25 cellular contexts compared by ENCODE assay signal in the genomic region with DNA sequence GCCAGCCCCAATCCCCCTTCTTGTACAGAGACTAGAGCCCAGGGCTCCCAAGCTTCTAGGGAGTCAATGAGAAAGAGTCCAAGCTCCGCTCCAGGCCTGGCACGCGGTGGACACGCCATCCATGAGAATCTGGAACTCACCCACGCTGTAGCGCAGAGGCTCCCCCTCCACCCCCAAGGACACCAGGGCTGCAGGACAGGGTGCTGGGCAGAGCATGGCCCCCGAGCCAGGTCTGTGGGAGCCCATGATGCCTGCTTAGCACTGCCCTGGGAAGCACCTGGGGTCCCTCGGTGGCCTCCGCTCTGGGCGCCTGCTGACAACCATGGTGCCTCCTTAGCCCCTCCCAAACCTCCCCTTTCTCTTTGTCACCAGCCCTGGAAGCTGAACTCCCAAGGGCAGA. TPM values are rescaled to one million over a fixed set of nuclear protein-coding genes. Genes with fewer than 3 reads are reported as not detected.
DNase-seq lines count a peak whose midpoint lies in the region; ATAC-seq and TF ChIP-seq lines count a peak whose summit lies in the region.
"Had no signal": no experiment of that assay in that cellular context is flagged by ENCODE, and none has a peak within 500 bp of the region (broad histone marks: within the 10 kb centered on the region; RNA-seq: fewer than 3 reads in every experiment).

No MANE protein-coding gene starts in this region.

- H3K9me3 ChIP-seq in left ventricle myocardium inferior (replicated peaks) (no peaks in the 10 kb centered on the region), right cardiac atrium (ENCODE audit: control insufficient read depth, low read length) (no peaks in the 10 kb centered on the region), colonic mucosa (no peaks in the 10 kb centered on the region)
- H3K9me3 ChIP-seq: esophagus muscularis mucosa, gastroesophageal sphincter, neutrophil, tibial artery had no signal

- H3K36me3 ChIP-seq in left ventricle myocardium inferior (no peaks in the 10 kb centered on the region), colonic mucosa (no peaks in the 10 kb centered on the region)
- H3K36me3 ChIP-seq: esophagus muscularis mucosa, gastroesophageal sphincter, neutrophil, tibial artery had no signal

- H3K4me1 ChIP-seq in left ventricle myocardium inferior (peaks cover 70% of the 10 kb centered on the region), right cardiac atrium (ENCODE audit: control insufficient read depth, insufficient read depth, low read length) (peaks cover 24% of the 10 kb centered on the region), colonic mucosa (peaks cover 6% of the 10 kb centered on the region)

- H3K4me3 ChIP-seq in left ventricle myocardium inferior (no peak overlapping the region), right cardiac atrium (ENCODE audit: low read length) (no peak overlapping the region), colonic mucosa (no peak overlapping the region)
- H3K4me3 ChIP-seq: esophagus muscularis mucosa, gastroesophageal sphincter, GM12878, PC-9, tibial artery had no signal

- intact Hi-C loops in left ventricle myocardium inferior (cut with micrococcal nuclease) (no loop called here), right cardiac atrium (cut with DNase I) (no loop called here), colonic mucosa (cut with DNase I) (no loop called here)

- H3K9me3 Mint-ChIP-seq in osteocyte (ENCODE audit: unreplicated experiment), result no peaks in the 10 kb centered on the region
- H3K9me3 Mint-ChIP-seq in type B pancreatic cell, result no peaks in the 10 kb centered on the region
- H3K9me3 Mint-ChIP-seq: activated naive CD4-positive, alpha-beta T cell treated with anti-CD3 and anti-CD28 coated beads for 36 hours; activated T-cell treated with anti-CD3 and anti-CD28 coated beads, Interleukin-2, amount 50 U/mL, for 4 hours; CD4-positive, alpha-beta T cell; effector memory CD8-positive, alpha-beta T cell had no signal

- H3K4me1 Mint-ChIP-seq in osteocyte (ENCODE audit: unreplicated experiment), result peaks cover 22% of the 10 kb centered on the region
- H3K4me1 Mint-ChIP-seq in type B pancreatic cell (ENCODE audit: unreplicated experiment), result peaks cover 27% of the 10 kb centered on the region

- H3K4me3 Mint-ChIP-seq in osteocyte (ENCODE audit: unreplicated experiment) (no peak overlapping the region), type B pancreatic cell (no peak overlapping the region)
- H3K4me3 Mint-ChIP-seq: activated naive CD4-positive, alpha-beta T cell treated with anti-CD3 and anti-CD28 coated beads for 36 hours; activated T-cell treated with anti-CD3 and anti-CD28 coated beads, Interleukin-2, amount 50 U/mL, for 4 hours; CD4-positive, alpha-beta T cell; effector memory CD8-positive, alpha-beta T cell had no signal

- 95% methylated on average over 10 of the region's 10 CpGs for WGBS in right cardiac atrium

- DNase-seq in left ventricle myocardium inferior (no peak), right cardiac atrium (no peak), colonic mucosa (peak; percentile 14), osteocyte (ENCODE audit: extremely low spot score, unreplicated experiment) (peak; percentile 82), type B pancreatic cell (ENCODE audit: extremely low spot score, unreplicated experiment) (peak; percentile 58), NCI-H1694 treated with DMSO at 0.1 percent for 48 hours (lab: John Stamatoyannopoulos, UW) (no peak)
- DNase-seq: ACHN; activated naive CD4-positive, alpha-beta T cell treated with anti-CD3 and anti-CD28 coated beads for 36 hours; activated T-cell treated with anti-CD3 and anti-CD28 coated beads, Interleukin-2, amount 50 U/mL, for 4 hours; CD4-positive, alpha-beta T cell; effector memory CD8-positive, alpha-beta T cell; GF-D8; left colon; NCI-H774; PC-9; T-helper 1 cell; tibial artery had no signal

- H3K27ac ChIP-seq in left ventricle myocardium inferior (replicated peaks) (peak overlapping the region; percentile 83), right cardiac atrium (ENCODE audit: low read length) (no peak overlapping the region), colonic mucosa (no peak overlapping the region)
- H3K27ac ChIP-seq: neutrophil, PC-9, tibial artery had no signal

- no peak overlapping the region for H3K27ac Mint-ChIP-seq in osteocyte (ENCODE audit: unreplicated experiment)
- H3K27ac Mint-ChIP-seq in type B pancreatic cell, result no peak overlapping the region
- H3K27ac Mint-ChIP-seq: activated naive CD4-positive, alpha-beta T cell treated with anti-CD3 and anti-CD28 coated beads for 36 hours; CD4-positive, alpha-beta T cell; effector memory CD8-positive, alpha-beta T cell had no signal

- H3K27me3 ChIP-seq in left ventricle myocardium inferior (ENCODE audit: low read depth), result no peaks in the 10 kb centered on the region
- H3K27me3 ChIP-seq in right cardiac atrium (ENCODE audit: control insufficient read depth, insufficient read depth), result no peaks in the 10 kb centered on the region
- no peaks in the 10 kb centered on the region for H3K27me3 ChIP-seq in colonic mucosa
- H3K27me3 ChIP-seq: esophagus muscularis mucosa, gastroesophageal sphincter, neutrophil, tibial artery had no signal

- H3K27me3 Mint-ChIP-seq in osteocyte (ENCODE audit: unreplicated experiment), result peaks cover 2% of the 10 kb centered on the region
- H3K27me3 Mint-ChIP-seq in type B pancreatic cell, result no peaks in the 10 kb centered on the region
- H3K27me3 Mint-ChIP-seq: CD4-positive, alpha-beta T cell; effector memory CD8-positive, alpha-beta T cell had no signal

- TF ChIP-seq CTCF in left ventricle myocardium inferior (IDR thresholded peaks at IDR 0.05; ENCODE audit: borderline replicate concordance) (no peak), colonic mucosa (IDR thresholded peaks at IDR 0.05) (no peak), osteocyte (IDR thresholded peaks at IDR 0.05) (no peak), type B pancreatic cell (conservative IDR thresholded peaks at IDR 0.05) (no peak)

- H3K36me3 Mint-ChIP-seq in osteocyte (ENCODE audit: unreplicated experiment) (no peaks in the 10 kb centered on the region), type B pancreatic cell (no peaks in the 10 kb centered on the region)

- no peak for ATAC-seq in right cardiac atrium
- ATAC-seq in HG02759 (IDR thresholded peaks at IDR 0.05; ENCODE audit: unreplicated experiment), result no peak
- ATAC-seq in HG02678 (IDR thresholded peaks at IDR 0.05; ENCODE audit: unreplicated experiment), result no peak
- ATAC-seq: activated T-cell treated with anti-CD3 and anti-CD28 coated beads, Interleukin-2, amount 50 U/mL, for 4 hours; effector memory CD8-positive, alpha-beta T cell; gastroesophageal sphincter; GM12878; left colon had no signal

- no peak overlapping the region for H3K9ac ChIP-seq in colonic mucosa (ENCODE audit: low read depth in 2 of 2, low read length in 2 of 2)

RNA-seq across cellular contexts. Expression of a gene that starts 28.5 kb away (rescaled TPM):
- 0.25 TPM for total RNA-seq in left ventricle myocardium inferior
- under 1 TPM in 3 of 4 donors, not detected in 1; 0.35 to 0.51 (median 0.42) TPM for total RNA-seq in right cardiac atrium
- 1.1 TPM for polyA plus RNA-seq in right cardiac atrium
- under 1 TPM; 0.58 to 0.59 TPM for total RNA-seq in colonic mucosa
- total RNA-seq in osteocyte, result not detected in 2 replicates
- total RNA-seq in type B pancreatic cell (ENCODE audit: low replicate concordance), result 0.71 TPM in 1 of 2 replicates, not detected in the other
- total RNA-seq: activated naive CD4-positive, alpha-beta T cell treated with anti-CD3 and anti-CD28 coated beads for 36 hours; activated T-cell treated with anti-CD3 and anti-CD28 coated beads, Interleukin-2, amount 50 U/mL, for 4 hours; astrocyte; chondrocyte had no signal

RNA-seq across cellular contexts. Expression of a gene that starts 56.7 kb away (rescaled TPM):
- total RNA-seq in left ventricle myocardium inferior (465 TPM), right cardiac atrium (100 to 1,000 TPM; 288 to 523 (median 472) TPM), colonic mucosa (100 to 1,000 TPM; 203 to 264 TPM), osteocyte (46.7 and 47.4 TPM in 2 replicates), type B pancreatic cell (ENCODE audit: low replicate concordance) (66.5 and 93.6 TPM in 2 replicates)
- polyA plus RNA-seq in right cardiac atrium, result 193 TPM

RNA-seq across cellular contexts. Expression of a gene that starts 58.5 kb away (rescaled TPM):
- total RNA-seq in left ventricle myocardium inferior (115 TPM), right cardiac atrium (100 to 1,000 TPM in 3 of 4 donors, 10 to 100 TPM in 1; 74.7 to 170 (median 115) TPM), colonic mucosa (10 to 100 TPM; 42.6 to 54.5 TPM), osteocyte (not detected in 2 replicates), type B pancreatic cell (ENCODE audit: low replicate concordance) (0.10 and 15.0 TPM in 2 replicates)
- 97.5 TPM for polyA plus RNA-seq in right cardiac atrium

Comparison
In these comparisons a context has a peak if more than half of its experiments do, and no peak if none do; other contexts are left out.
1. DNase-seq: peak in colonic mucosa (single experiment), osteocyte (single experiment) and type B pancreatic cell (single experiment); none in left ventricle myocardium inferior (single experiment), right cardiac atrium (0 of 3) and NCI-H1694 treated with DMSO at 0.1 percent for 48 hours (single experiment).